ENCODE assay signal across 2 cellular contexts in genomic region chr4:13523105-13523477, GRCh38.
TF ChIP-seq lines count a peak whose summit lies in the region.

No MANE protein-coding gene starts in this region.

TF ChIP-seq in H1, 55 proteins besides CTCF, POLR2A, EP300 and RAD21 (continues in another document):
- TF ChIP-seq SUZ12 (IDR thresholded peaks at IDR 0.05; ENCODE audit: low read length) (peak; percentile 64), TAF7 (optimal IDR thresholded peaks at IDR 0.05; ENCODE audit: borderline replicate concordance, low read depth, low read length) (no peak), RBBP5 (IDR thresholded peaks at IDR 0.05; ENCODE audit: borderline replicate concordance, low read depth, low read length) (no peak), TBP (IDR thresholded peaks at IDR 0.05; ENCODE audit: low read depth, low read length) (no peak), EZH2 (IDR thresholded peaks at IDR 0.05; ENCODE audit: low read depth, low read length, severe bottlenecking) (peak; percentile 86), CBX8 (IDR thresholded peaks at IDR 0.05; ENCODE audit: borderline replicate concordance, low read depth, low read length) (no peak), SIN3A (conservative IDR thresholded peaks at IDR 0.05 in 1 of 2, IDR thresholded peaks at IDR 0.05 in 1 of 2; ENCODE audit: low read depth in 1 of 2, low read length in 2 of 2) (no peak), MAX (IDR thresholded peaks at IDR 0.05) (0 out of 2 replicates have a peak, but pooled peaks have one; percentile 6), CREB1 (IDR thresholded peaks at IDR 0.05) (no peak), GTF2F1 (IDR thresholded peaks at IDR 0.05; ENCODE audit: borderline replicate concordance, low read depth, low read length) (no peak), NANOG (IDR thresholded peaks at IDR 0.05; ENCODE audit: insufficient read depth, low read depth, low read length, poor library complexity, severe bottlenecking) (no peak), RNF2 (IDR thresholded peaks at IDR 0.05; ENCODE audit: borderline replicate concordance, low read depth, low read length, missing control alignments, poor library complexity, severe bottlenecking) (peak; percentile 22), SRF (IDR thresholded peaks at IDR 0.05; ENCODE audit: low read depth, low read length) (no peak), CHD2 (IDR thresholded peaks at IDR 0.05; ENCODE audit: low read length) (no peak), CHD1 (IDR thresholded peaks at IDR 0.05; ENCODE audit: low read depth, low read length) (no peak), TAF1 (IDR thresholded peaks at IDR 0.05; ENCODE audit: low read depth, low read length) (no peak), CHD7 (IDR thresholded peaks at IDR 0.05; ENCODE audit: insufficient replicate concordance, low read length) (no peak), JUND (IDR thresholded peaks at IDR 0.05; ENCODE audit: low read length) (no peak), ZNF274 (IDR thresholded peaks at IDR 0.05; ENCODE audit: borderline replicate concordance, extremely low read depth, low read length) (no peak)

TF ChIP-seq in neural cell, 6 proteins besides CTCF, POLR2A, EP300 and RAD21:
- TF ChIP-seq SMC3 (conservative IDR thresholded peaks at IDR 0.05; ENCODE audit: poor library complexity) = no peak
- TF ChIP-seq POLR2AphosphoS5 (IDR thresholded peaks at IDR 0.05) = no peak
- TF ChIP-seq EZH2 (IDR thresholded peaks at IDR 0.05; ENCODE audit: borderline replicate concordance, insufficient read depth, low read length, poor library complexity, severe bottlenecking) = no peak
- no peak for TF ChIP-seq TAF1 (IDR thresholded peaks at IDR 0.05; ENCODE audit: low read depth)
- no peak for TF ChIP-seq MXI1 (conservative IDR thresholded peaks at IDR 0.05; ENCODE audit: poor library complexity, severe bottlenecking)
- TF ChIP-seq REST (IDR thresholded peaks at IDR 0.05; ENCODE audit: borderline replicate concordance) = no peak
